ENCODE assay signal across 7 cellular contexts in the genomic region with DNA sequence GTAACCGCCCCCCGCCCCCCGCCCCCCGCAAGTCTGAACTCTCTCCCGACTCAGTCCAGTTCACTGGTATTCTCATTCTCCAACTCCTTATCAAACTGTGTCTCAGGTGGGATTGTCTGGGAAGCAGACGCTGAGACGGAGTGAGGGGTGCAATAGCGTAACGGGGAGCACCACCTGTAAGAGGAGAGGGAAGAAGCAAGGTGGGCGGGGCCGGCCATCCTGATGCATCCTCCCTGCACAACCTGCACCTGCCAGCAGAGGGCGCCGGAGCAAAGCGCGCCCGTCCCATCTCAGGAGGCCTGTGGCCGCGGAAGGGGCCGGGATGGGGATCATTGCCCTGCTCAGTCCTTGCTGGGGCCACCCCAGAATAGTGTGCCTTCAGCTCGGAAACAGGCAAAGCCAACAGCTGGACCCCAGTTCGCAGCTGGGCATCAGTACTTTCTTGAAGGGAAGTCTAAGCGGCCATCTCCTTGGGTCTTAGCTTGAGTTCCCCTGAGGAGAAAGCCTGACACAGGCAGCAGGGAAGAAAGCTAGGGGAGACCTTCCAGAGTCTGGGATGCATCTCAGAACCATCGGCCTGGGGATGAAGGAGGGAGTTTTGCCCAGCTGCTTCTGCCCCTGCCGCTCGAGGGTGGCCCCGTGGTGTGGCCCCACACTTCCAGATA.
DNase-seq lines count a peak whose midpoint lies in the region; ATAC-seq and TF ChIP-seq lines count a peak whose summit lies in the region.

No MANE protein-coding gene starts in this region.

- no peaks in the 10 kb centered on the region for H3K36me3 Mint-ChIP-seq in activated T-cell treated with anti-CD3 and anti-CD28 coated beads, Interleukin-2, amount 50 U/mL, for 4 hours (ENCODE audit: insufficient read depth)

- H3K9me3 ChIP-seq in OCI-LY3 (ENCODE audit: insufficient read depth, low read length) (no peaks in the 10 kb centered on the region), prostate gland (no peaks in the 10 kb centered on the region)

- no peak overlapping the region for H3K9ac ChIP-seq in OCI-LY3 (ENCODE audit: low read length)

- DNase-seq in activated T-cell treated with anti-CD3 and anti-CD28 coated beads, Interleukin-2, amount 50 U/mL, for 4 hours: peak; percentile 42
- DNase-seq in foreskin melanocyte (peak; percentile 33), prostate gland (ENCODE audit: low spot score) (peak; percentile 46), dedifferentiated amniotic fluid mesenchymal stem cell (ENCODE audit: extremely low spot score) (no peak)

- TF ChIP-seq CTCF in GM12874 (IDR thresholded peaks at IDR 0.05; ENCODE audit: insufficient read depth, low read depth, low read length) (peak; percentile 95), OCI-LY3 (IDR thresholded peaks at IDR 0.05; ENCODE audit: low read depth, low read length) (peak; percentile 93), prostate gland (IDR thresholded peaks at IDR 0.05) (peak; percentile 58 to 85 (median 66))

- WGBS in prostate gland: 47% methylated on average over 26 of the region's 26 CpGs

- H3K4me3 Mint-ChIP-seq in activated T-cell treated with anti-CD3 and anti-CD28 coated beads, Interleukin-2, amount 50 U/mL, for 4 hours: no peak overlapping the region

- H3K4me2 ChIP-seq in OCI-LY3 (ENCODE audit: low read length): peak overlapping the region; percentile 66

- H2AFZ ChIP-seq in OCI-LY3 (ENCODE audit: low read depth, low read length): peak overlapping the region; percentile 61; the same call in 1 of the 2 replicates

- H3K4me3 ChIP-seq in OCI-LY3 (ENCODE audit: low read length) (peak overlapping the region; percentile 46), prostate gland (no peak overlapping the region)

- H3K4me1 ChIP-seq in OCI-LY3 (ENCODE audit: low read length) (peaks cover 3% of the 10 kb centered on the region; the same call in 1 of the 2 replicates), prostate gland (replicated peaks) (no peaks in the 10 kb centered on the region)

- H3K27ac ChIP-seq in OCI-LY3 (ENCODE audit: low read length) (no peak overlapping the region), prostate gland (no peak overlapping the region)

- H3K36me3 ChIP-seq in OCI-LY3 (replicated peaks; ENCODE audit: low read depth, low read length) (no peaks in the 10 kb centered on the region), prostate gland (no peaks in the 10 kb centered on the region)

- H3K27me3 Mint-ChIP-seq in activated T-cell treated with anti-CD3 and anti-CD28 coated beads, Interleukin-2, amount 50 U/mL, for 4 hours (ENCODE audit: low read depth): peaks cover 24% of the 10 kb centered on the region

- H4K20me1 ChIP-seq in OCI-LY3 (ENCODE audit: insufficient read depth, low read length): no peaks in the 10 kb centered on the region

- H3K4me1 Mint-ChIP-seq in activated T-cell treated with anti-CD3 and anti-CD28 coated beads, Interleukin-2, amount 50 U/mL, for 4 hours (ENCODE audit: low read depth): no peaks in the 10 kb centered on the region

- no peak for TF ChIP-seq POLR2A in prostate gland (IDR thresholded peaks at IDR 0.05)

- ATAC-seq in HG02970 (IDR thresholded peaks at IDR 0.05; ENCODE audit: low FRiP score, unreplicated experiment): peak; percentile 52
- ATAC-seq in activated T-cell treated with anti-CD3 and anti-CD28 coated beads, Interleukin-2, amount 50 U/mL, for 4 hours: peak in 1 of 2 donors; percentile 53

- no peaks in the 10 kb centered on the region for H3K79me2 ChIP-seq in OCI-LY3 (ENCODE audit: low read length)

- H3K27me3 ChIP-seq in OCI-LY3 (ENCODE audit: low read depth, low read length) (peaks cover 10% of the 10 kb centered on the region), prostate gland (replicated peaks; ENCODE audit: insufficient read depth) (no peaks in the 10 kb centered on the region)

- intact Hi-C loops in prostate gland (cut with DNase I): loop anchor here (10.0 kb wide), 2 partner anchors 122 to 732 kb away; a partner anchor contains a TSS

- no peaks in the 10 kb centered on the region for H3K9me3 Mint-ChIP-seq in activated T-cell treated with anti-CD3 and anti-CD28 coated beads, Interleukin-2, amount 50 U/mL, for 4 hours
